15 cellular contexts compared by ENCODE assay signal in genomic region chr10:88800152-88801125, GRCh38. TPM values are rescaled to one million over a fixed set of nuclear protein-coding genes. Genes with fewer than 3 reads are reported as not detected.
A peak's percentile ranks its signal among the peaks of the same experiment; 100 is the strongest.
DNase-seq lines count a peak whose midpoint lies in the region; ATAC-seq and TF ChIP-seq lines count a peak whose summit lies in the region.
"Had no signal": no experiment of that assay in that cellular context is flagged by ENCODE, and none has a peak within 500 bp of the region (broad histone marks: within the 10 kb centered on the region; RNA-seq: fewer than 3 reads in every experiment).

No MANE protein-coding gene starts in this region.

- no peak overlapping the region for H4K5ac ChIP-seq in mesendoderm (ENCODE audit: low read length)

- H3K23ac ChIP-seq in mesendoderm (ENCODE audit: low read length) = no peak overlapping the region

- CTCF ChIA-PET in activated CD8-positive, alpha-beta T cell treated with anti-CD3 and anti-CD28 coated beads for 36 hours (lab: Charles Lee) = interaction anchor here (1.0 to 1.8 kb wide), 3 partner anchors 31 to 135 kb away, joined by 3 to 4 read pairs (median 3); no protein-coding TSS in a partner anchor
- CTCF ChIA-PET in activated CD8-positive, alpha-beta T cell treated with anti-CD3 and anti-CD28 coated beads, Interleukin-2, amount 10 ng/mL, durations not matched to agents 7 days and 5 days (lab: Charles Lee) = interaction anchor here (1.0 to 3.5 kb wide), 3 partner anchors 10 to 235 kb away, joined by 3 to 17 read pairs (median 3); no protein-coding TSS in a partner anchor

- no peaks in the 10 kb centered on the region for H3K36me3 Mint-ChIP-seq in activated CD8-positive, alpha-beta T cell treated with anti-CD3 and anti-CD28 coated beads for 36 hours (ENCODE audit: low read depth)
- no peaks in the 10 kb centered on the region for H3K36me3 Mint-ChIP-seq in activated CD8-positive, alpha-beta T cell treated with anti-CD3 and anti-CD28 coated beads, Interleukin-2, amount 10 ng/mL, durations not matched to agents 7 days and 5 days (ENCODE audit: low read depth)

- no peaks in the 10 kb centered on the region for H3K27me3 ChIP-seq in adipocyte (replicated peaks; ENCODE audit: control insufficient read depth, insufficient read depth, low read length)
- H3K27me3 ChIP-seq in mesendoderm (ENCODE audit: insufficient read depth, low read length, poor library complexity) = no peaks in the 10 kb centered on the region
- H3K27me3 ChIP-seq: SJSA1, testis had no signal

- H3K4me1 ChIP-seq in adipocyte (ENCODE audit: control insufficient read depth, insufficient read depth, low read length) (no peaks in the 10 kb centered on the region), mesendoderm (ENCODE audit: control insufficient read depth, low read depth, low read length) (peaks cover 4% of the 10 kb centered on the region)
- H3K4me1 ChIP-seq: left lung, SJSA1, testis had no signal

- H2BK5ac ChIP-seq in mesendoderm (ENCODE audit: low read length) = no peak overlapping the region

- POLR2A ChIA-PET in activated CD8-positive, alpha-beta T cell treated with anti-CD3 and anti-CD28 coated beads for 36 hours (lab: Charles Lee) = interaction anchor here (0.6 to 0.7 kb wide), 2 partner anchors 23 to 34 kb away, joined by 3 to 4 read pairs; no protein-coding TSS in a partner anchor
- POLR2A ChIA-PET in activated CD8-positive, alpha-beta T cell treated with anti-CD3 and anti-CD28 coated beads, Interleukin-2, amount 10 ng/mL, durations not matched to agents 7 days and 5 days (lab: Charles Lee) = interaction anchor here (0.7 kb wide), 1 partner anchor 32 kb away, joined by 3 read pairs; no protein-coding TSS in a partner anchor

- H4K8ac ChIP-seq in mesendoderm (ENCODE audit: low read depth, low read length) = no peak overlapping the region

- H3K18ac ChIP-seq in mesendoderm (ENCODE audit: low read length) = no peak overlapping the region

- peak overlapping the region; percentile 24 for H3K27ac Mint-ChIP-seq in activated CD8-positive, alpha-beta T cell treated with anti-CD3 and anti-CD28 coated beads for 36 hours
- H3K27ac Mint-ChIP-seq in activated CD8-positive, alpha-beta T cell treated with anti-CD3 and anti-CD28 coated beads, Interleukin-2, amount 10 ng/mL, durations not matched to agents 7 days and 5 days = no peak overlapping the region

- no peak overlapping the region for H3K4me2 ChIP-seq in mesendoderm (ENCODE audit: low read length)

- H3K79me1 ChIP-seq in mesendoderm (ENCODE audit: low read length) = no peaks in the 10 kb centered on the region

- peaks cover 9% of the 10 kb centered on the region for H3K27me3 Mint-ChIP-seq in activated CD8-positive, alpha-beta T cell treated with anti-CD3 and anti-CD28 coated beads for 36 hours
- peaks cover 19% of the 10 kb centered on the region for H3K27me3 Mint-ChIP-seq in activated CD8-positive, alpha-beta T cell treated with anti-CD3 and anti-CD28 coated beads, Interleukin-2, amount 10 ng/mL, durations not matched to agents 7 days and 5 days (ENCODE audit: low read depth)

- no peaks in the 10 kb centered on the region for H3K79me2 ChIP-seq in mesendoderm (ENCODE audit: control insufficient read depth, insufficient read depth, low read length)

- H3K36me3 ChIP-seq in adipocyte (ENCODE audit: control insufficient read depth, insufficient read depth, low read length, severe bottlenecking) = no peaks in the 10 kb centered on the region
- no peaks in the 10 kb centered on the region for H3K36me3 ChIP-seq in mesendoderm (ENCODE audit: control insufficient read depth, insufficient read depth, low read length)
- H3K36me3 ChIP-seq: left lung, SJSA1 had no signal

- H3K4ac ChIP-seq in mesendoderm (ENCODE audit: low read depth, low read length) = no peak overlapping the region

- no peaks in the 10 kb centered on the region for H3K9me3 ChIP-seq in adipocyte (ENCODE audit: control insufficient read depth, low read length)
- H3K9me3 ChIP-seq: left lung, SJSA1, testis had no signal

- H2BK120ac ChIP-seq in mesendoderm (ENCODE audit: low read depth, low read length) = no peak overlapping the region

- no peak overlapping the region for H3K4me3 Mint-ChIP-seq in activated CD8-positive, alpha-beta T cell treated with anti-CD3 and anti-CD28 coated beads for 36 hours
- no peak overlapping the region for H3K4me3 Mint-ChIP-seq in activated CD8-positive, alpha-beta T cell treated with anti-CD3 and anti-CD28 coated beads, Interleukin-2, amount 10 ng/mL, durations not matched to agents 7 days and 5 days

- TF ChIP-seq CTCF in activated CD8-positive, alpha-beta T cell treated with anti-CD3 and anti-CD28 coated beads for 36 hours (IDR thresholded peaks at IDR 0.05) = no peak

- H2AK5ac ChIP-seq in mesendoderm (ENCODE audit: low read length) = no peak overlapping the region

- intact Hi-C loops in activated CD8-positive, alpha-beta T cell treated with anti-CD3 and anti-CD28 coated beads for 36 hours (cut with micrococcal nuclease) = loop anchor here (5.0 kb wide), 1 partner anchor 418 kb away; no protein-coding TSS in a partner anchor

- H3K9me3 Mint-ChIP-seq in activated CD8-positive, alpha-beta T cell treated with anti-CD3 and anti-CD28 coated beads for 36 hours = no peaks in the 10 kb centered on the region
- no peaks in the 10 kb centered on the region for H3K9me3 Mint-ChIP-seq in activated CD8-positive, alpha-beta T cell treated with anti-CD3 and anti-CD28 coated beads, Interleukin-2, amount 10 ng/mL, durations not matched to agents 7 days and 5 days (ENCODE audit: insufficient read depth)

- no peak overlapping the region for H3K9ac ChIP-seq in adipocyte (ENCODE audit: low read length)
- no peak overlapping the region for H3K9ac ChIP-seq in mesendoderm (ENCODE audit: low read length)

- DNase-seq in activated CD8-positive, alpha-beta T cell treated with anti-CD3 and anti-CD28 coated beads for 36 hours = peak; percentile 61
- DNase-seq in activated CD8-positive, alpha-beta T cell treated with anti-CD3 and anti-CD28 coated beads, Interleukin-2, amount 10 ng/mL, durations not matched to agents 7 days and 5 days = no peak
- DNase-seq in HUDEP-2 (lab: John Stamatoyannopoulos, UW; ENCODE audit: unreplicated experiment in 76 of 76) (peak in 68 of 76 experiments; percentile 7 to 87 (median 54)), adipocyte (ENCODE audit: low read depth) (peak; percentile 67), mesendoderm (peak; percentile 96), NOMO-1 (lab: John Stamatoyannopoulos, UW; ENCODE audit: unreplicated experiment in 2 of 2) (no peak), RKO (ENCODE audit: low spot score) (no peak), NCI-H1436 (lab: John Stamatoyannopoulos, UW) (no peak)
- DNase-seq: central memory CD4-positive, alpha-beta T cell; foreskin melanocyte; left lung; NCI-H1105; testis had no signal

- no peak overlapping the region for H3K4me3 ChIP-seq in adipocyte (ENCODE audit: low read length)
- no peak overlapping the region for H3K4me3 ChIP-seq in mesendoderm (ENCODE audit: low read length)
- H3K4me3 ChIP-seq: left lung, SJSA1, testis had no signal

- WGBS in mesendoderm (ENCODE audit: extremely low coverage, insufficient coverage, low lambda C conversion rate) = no CpG with 5 or more reads among the region's 2 CpGs

- no peak overlapping the region for H3K56ac ChIP-seq in mesendoderm (ENCODE audit: low read length)

- H3K4me1 Mint-ChIP-seq in activated CD8-positive, alpha-beta T cell treated with anti-CD3 and anti-CD28 coated beads for 36 hours (ENCODE audit: low read depth) = peaks cover 13% of the 10 kb centered on the region
- peaks cover 3% of the 10 kb centered on the region for H3K4me1 Mint-ChIP-seq in activated CD8-positive, alpha-beta T cell treated with anti-CD3 and anti-CD28 coated beads, Interleukin-2, amount 10 ng/mL, durations not matched to agents 7 days and 5 days (ENCODE audit: low read depth)

- H2BK15ac ChIP-seq in mesendoderm (replicated peaks; ENCODE audit: low read depth) = no peak overlapping the region

- no peak overlapping the region for H3K27ac ChIP-seq in mesendoderm (ENCODE audit: low read depth, low read length)
- H3K27ac ChIP-seq: left lung, SJSA1, testis had no signal

- ATAC-seq in activated CD8-positive, alpha-beta T cell treated with anti-CD3 and anti-CD28 coated beads for 36 hours = peak; percentile 90
- ATAC-seq in activated CD8-positive, alpha-beta T cell treated with anti-CD3 and anti-CD28 coated beads, Interleukin-2, amount 10 ng/mL, durations not matched to agents 7 days and 5 days = no peak
- ATAC-seq: left lung had no signal

RNA-seq across cellular contexts. Expression of gene LIPM, which starts 2.1 kb away (rescaled TPM):
- not detected for total RNA-seq in activated CD8-positive, alpha-beta T cell treated with anti-CD3 and anti-CD28 coated beads for 36 hours
- not detected for total RNA-seq in activated CD8-positive, alpha-beta T cell treated with anti-CD3 and anti-CD28 coated beads, Interleukin-2, amount 10 ng/mL, durations not matched to agents 7 days and 5 days
- not detected for polyA plus RNA-seq in mesendoderm (2013, experiment 1 of 2)
- polyA plus RNA-seq in mesendoderm (2013, experiment 2 of 2) = 0.08 TPM
- total RNA-seq: activated CD8-positive, alpha-beta memory T cell treated with anti-CD3 and anti-CD28 coated beads for 36 hours; left lung; SJSA1; testis had no signal

RNA-seq across cellular contexts. Expression of gene LIPN, which starts 40.6 kb away (rescaled TPM):
- total RNA-seq in activated CD8-positive, alpha-beta T cell treated with anti-CD3 and anti-CD28 coated beads for 36 hours = not detected
- total RNA-seq in activated CD8-positive, alpha-beta T cell treated with anti-CD3 and anti-CD28 coated beads, Interleukin-2, amount 10 ng/mL, durations not matched to agents 7 days and 5 days = not detected
- polyA plus RNA-seq in mesendoderm (2013, experiment 1 of 2) = not detected
- not detected for polyA plus RNA-seq in mesendoderm (2013, experiment 2 of 2)
- total RNA-seq: activated CD8-positive, alpha-beta memory T cell treated with anti-CD3 and anti-CD28 coated beads for 36 hours; SJSA1 had no signal

RNA-seq across cellular contexts. Expression of gene ANKRD22, which starts 51.2 kb away (rescaled TPM):
- not detected for total RNA-seq in activated CD8-positive, alpha-beta T cell treated with anti-CD3 and anti-CD28 coated beads for 36 hours
- total RNA-seq in activated CD8-positive, alpha-beta T cell treated with anti-CD3 and anti-CD28 coated beads, Interleukin-2, amount 10 ng/mL, durations not matched to agents 7 days and 5 days = under 1 TPM in 1 of 2 experiments, not detected in 1; 0.45 TPM
- polyA plus RNA-seq in mesendoderm (2013, experiment 1 of 2) = not detected
- not detected for polyA plus RNA-seq in mesendoderm (2013, experiment 2 of 2)
- total RNA-seq: SJSA1 had no signal

Comparison
In these comparisons a context has a peak if more than half of its experiments do, and no peak if none do; other contexts are left out.
1. DNase-seq: peak in activated CD8-positive, alpha-beta T cell treated with anti-CD3 and anti-CD28 coated beads for 36 hours (single experiment), HUDEP-2 (68 of 76), adipocyte (single experiment) and mesendoderm (single experiment); none in activated CD8-positive, alpha-beta T cell treated with anti-CD3 and anti-CD28 coated beads, Interleukin-2, amount 10 ng/mL, durations not matched to agents 7 days and 5 days (single experiment), NOMO-1 (0 of 2), RKO (single experiment) and NCI-H1436 (single experiment).